1 cellular context compared by ENCODE assay signal in genomic region chr1:229905031-229905545, GRCh38.
TF ChIP-seq lines count a peak whose summit lies in the region.

No MANE protein-coding gene starts in this region.

TF ChIP-seq in WTC11, 78 proteins besides CTCF, POLR2A, EP300 and RAD21 (continued from another document):
- no peak for TF ChIP-seq USF2 (CRISPR knock-in tag; IDR thresholded peaks at IDR 0.05)
- no peak for TF ChIP-seq NFYB (CRISPR knock-in tag; conservative IDR thresholded peaks at IDR 0.05; ENCODE audit: low read depth)
